15 cellular contexts compared by ENCODE assay signal in the genomic region with DNA sequence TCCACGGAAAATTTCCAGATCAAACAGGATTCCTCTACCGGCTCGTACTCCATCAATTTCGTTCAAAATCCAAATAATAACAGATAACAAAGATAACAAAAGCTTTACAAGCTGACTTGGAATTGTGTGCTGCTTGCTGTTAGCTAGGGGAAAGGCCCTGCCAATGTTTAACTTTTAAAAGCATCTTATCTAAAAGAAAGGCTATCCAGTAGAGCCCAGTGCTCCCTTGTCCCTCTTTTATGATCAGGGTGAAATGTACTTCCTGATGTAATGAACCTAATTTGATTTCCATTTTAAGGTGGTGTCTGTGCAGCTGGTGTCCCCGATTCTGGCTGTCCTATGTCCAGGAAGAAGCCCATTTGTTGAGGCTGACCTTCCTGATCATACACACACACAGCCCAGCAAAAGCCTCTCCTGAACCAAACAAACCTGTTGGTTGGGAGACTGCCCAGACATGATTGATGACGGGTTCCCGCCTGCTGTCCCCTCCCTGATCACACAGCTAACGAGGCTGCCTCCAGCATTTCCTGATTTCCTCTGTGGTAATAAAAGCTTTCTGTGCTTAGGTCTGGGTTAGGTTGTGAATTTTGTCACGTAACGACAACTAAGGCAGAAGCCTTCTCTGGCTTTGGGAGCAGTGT. TPM values are rescaled to one million over a fixed set of nuclear protein-coding genes. Genes with fewer than 3 reads are reported as not detected.
A peak's percentile ranks its signal among the peaks of the same experiment; 100 is the strongest.
DNase-seq lines count a peak whose midpoint lies in the region; ATAC-seq and TF ChIP-seq lines count a peak whose summit lies in the region.
"Had no signal": no experiment of that assay in that cellular context is flagged by ENCODE, and none has a peak within 500 bp of the region (broad histone marks: within the 10 kb centered on the region; RNA-seq: fewer than 3 reads in every experiment).

No MANE protein-coding gene starts in this region.

- ATAC-seq in HG03439 (IDR thresholded peaks at IDR 0.05; ENCODE audit: unreplicated experiment), result no peak
- ATAC-seq: gastrocnemius medialis had no signal

- H3K27me3 ChIP-seq in esophagus (ENCODE audit: control insufficient read depth in 1 of 2, insufficient read depth in 2 of 2, low read length in 2 of 2), result no peaks in the 10 kb centered on the region
- H3K27me3 ChIP-seq: gastrocnemius medialis, spleen, thyroid gland had no signal

- peak overlapping the region; percentile 96 for H3K27ac Mint-ChIP-seq in progenitor cell of endocrine pancreas
- H3K27ac Mint-ChIP-seq: CD4-positive, alpha-beta T cell had no signal

- DNase-seq in HPDE6-E6E7 (ENCODE audit: extremely low spot score) (peak; percentile 94), NCI-H69 (lab: John Stamatoyannopoulos, UW) (peak; percentile 45), progenitor cell of endocrine pancreas (ENCODE audit: low spot score, unreplicated experiment) (peak; percentile 11), OCI-M2 (lab: John Stamatoyannopoulos, UW; ENCODE audit: unreplicated experiment) (no peak), NCI-H128 (lab: John Stamatoyannopoulos, UW; ENCODE audit: unreplicated experiment) (no peak)
- no peak for DNase-seq in activated naive CD4-positive, alpha-beta T cell treated with anti-CD3 and anti-CD28 coated beads, Interleukin-2, amount 50 U/mL, for 16 hours
- DNase-seq: CD4-positive, alpha-beta T cell; gastrocnemius medialis; kidney glomerular epithelial cell; spleen; T1000; thyroid gland had no signal

- no peaks in the 10 kb centered on the region for H3K9me3 Mint-ChIP-seq in progenitor cell of endocrine pancreas (ENCODE audit: low read depth)
- H3K9me3 Mint-ChIP-seq: CD4-positive, alpha-beta T cell had no signal

- H3K4me3 Mint-ChIP-seq in progenitor cell of endocrine pancreas (ENCODE audit: low read depth), result peak overlapping the region; percentile 4
- H3K4me3 Mint-ChIP-seq: CD4-positive, alpha-beta T cell had no signal

- H3K27ac ChIP-seq in esophagus (ENCODE audit: low read depth in 2 of 2, low read length in 1 of 2), result peak overlapping the region; percentile 86 to 96
- H3K27ac ChIP-seq: coronary artery, gastrocnemius medialis, spleen, thyroid gland had no signal

- no peaks in the 10 kb centered on the region for H3K9me3 ChIP-seq in esophagus (ENCODE audit: control insufficient read depth in 2 of 2, insufficient read depth in 1 of 2, low read depth in 1 of 2, low read length in 1 of 2)
- H3K9me3 ChIP-seq: gastrocnemius medialis, spleen, thyroid gland had no signal

- H3K27me3 Mint-ChIP-seq in progenitor cell of endocrine pancreas, result no peaks in the 10 kb centered on the region
- H3K27me3 Mint-ChIP-seq: CD4-positive, alpha-beta T cell had no signal

- peaks cover 2 to 5% of the 10 kb centered on the region in 2 donors for H3K4me1 ChIP-seq in esophagus (ENCODE audit: control insufficient read depth in 2 of 2, insufficient read depth in 2 of 2, low read length in 1 of 2)
- H3K4me1 ChIP-seq: gastrocnemius medialis, spleen, thyroid gland had no signal

- H3K36me3 ChIP-seq in esophagus (ENCODE audit: control insufficient read depth in 2 of 2, insufficient read depth in 2 of 2, low read length in 1 of 2), result peaks cover 4 to 9% of the 10 kb centered on the region in 2 donors

- H3K4me1 Mint-ChIP-seq in progenitor cell of endocrine pancreas (ENCODE audit: low read depth), result peaks cover 18% of the 10 kb centered on the region

- no peak overlapping the region for H3K4me3 ChIP-seq in esophagus (ENCODE audit: low read depth in 1 of 2, low read length in 2 of 2)
- H3K4me3 ChIP-seq: coronary artery, gastrocnemius medialis, spleen, thyroid gland had no signal

- WGBS in esophagus, 2 donors, result 35 to 37% methylated on average over 10 of the region's 10 CpGs

- peaks cover 7% of the 10 kb centered on the region for H3K36me3 Mint-ChIP-seq in progenitor cell of endocrine pancreas (ENCODE audit: insufficient read depth)

- TF ChIP-seq CTCF in progenitor cell of endocrine pancreas (IDR thresholded peaks at IDR 0.05; ENCODE audit: unreplicated experiment), result no peak

RNA-seq across cellular contexts. Expression of gene PWWP2A, which starts 54.2 kb away (rescaled TPM):
- polyA plus RNA-seq in esophagus, result 1 to 10 TPM; 4.8 to 5.4 TPM
- total RNA-seq in progenitor cell of endocrine pancreas, result 33.3 and 42.7 TPM in 2 replicates

RNA-seq across cellular contexts. Expression of gene TTC1, which starts 56.2 kb away (rescaled TPM):
- 10 to 100 TPM; 16.7 to 32.9 TPM for polyA plus RNA-seq in esophagus
- total RNA-seq in progenitor cell of endocrine pancreas, result 43.4 and 46.3 TPM in 2 replicates

Comparison
In these comparisons a context has a peak if more than half of its experiments do, and no peak if none do; other contexts are left out.
1. DNase-seq: peak in HPDE6-E6E7 (single experiment), NCI-H69 (single experiment) and progenitor cell of endocrine pancreas (single experiment); none in OCI-M2 (single experiment), activated naive CD4-positive, alpha-beta T cell treated with anti-CD3 and anti-CD28 coated beads, Interleukin-2, amount 50 U/mL, for 16 hours (single experiment) and NCI-H128 (single experiment).